Comparison of ENCODE assay signal across 8 cellular contexts in the genomic region with DNA sequence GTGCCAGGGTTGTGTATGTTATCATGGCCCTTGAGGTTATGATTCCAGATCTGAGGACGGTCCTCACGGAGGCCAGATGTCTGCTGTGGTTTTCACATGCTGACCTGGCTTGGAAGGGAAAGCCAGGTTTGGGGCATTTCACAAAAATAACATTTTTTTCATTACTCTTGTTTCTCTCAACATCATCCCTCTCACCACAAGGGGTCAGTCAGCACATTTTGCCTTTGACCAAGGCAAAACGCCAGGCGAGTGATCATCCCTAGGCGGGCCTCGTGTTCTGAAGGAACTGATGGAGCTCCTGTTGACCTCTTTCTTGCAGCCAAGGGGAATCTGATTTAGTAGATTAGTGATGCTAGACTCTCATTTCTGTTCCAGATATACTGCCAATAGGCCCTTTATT.
DNase-seq lines count a peak whose midpoint lies in the region; ATAC-seq and TF ChIP-seq lines count a peak whose summit lies in the region.

No MANE protein-coding gene starts in this region.

- TF ChIP-seq POLR2A in suprapubic skin (IDR thresholded peaks at IDR 0.05), result no peak

- POLR2A ChIA-PET in BJ (lab: Charles Lee), result no interaction called here

- WGBS in suprapubic skin, result 49% methylated on average over 6 of the region's 6 CpGs

- H3K27me3 ChIP-seq in BJ (ENCODE audit: control insufficient read depth, insufficient read depth, low read length) (no peaks in the 10 kb centered on the region), dorsolateral prefrontal cortex (no peaks in the 10 kb centered on the region), lower lobe of right lung (ENCODE audit: low read depth) (no peaks in the 10 kb centered on the region), suprapubic skin (no peaks in the 10 kb centered on the region)

- CTCF ChIA-PET in BJ (lab: Yijun Ruan, JAX), result interaction anchor here (0.6 to 6.1 kb wide), 14 partner anchors 9 to 284 kb away, joined by 3 to 87 read pairs (median 4); a partner anchor contains a TSS

- H3K4me3 ChIP-seq in BJ (ENCODE audit: low read depth, low read length), result no peak overlapping the region
- no peak overlapping the region for H3K4me3 ChIP-seq in dorsolateral prefrontal cortex
- H3K4me3 ChIP-seq in lower lobe of right lung, result no peak overlapping the region
- no peak overlapping the region for H3K4me3 ChIP-seq in suprapubic skin

- intact Hi-C loops in dorsolateral prefrontal cortex (cut with DNase I), result loop anchor here (1.0 to 2.0 kb wide), 2 partner anchors 136 kb away; no protein-coding TSS in a partner anchor
- intact Hi-C loops in lower lobe of right lung (cut with DNase I), result no loop called here

- TF ChIP-seq EP300 in suprapubic skin (IDR thresholded peaks at IDR 0.05), result no peak

- TF ChIP-seq CTCF in BJ (IDR thresholded peaks at IDR 0.05; ENCODE audit: insufficient read depth, low read depth, low read length) (peak; percentile 71), dorsolateral prefrontal cortex (IDR thresholded peaks at IDR 0.05 in 54 of 56, conservative IDR thresholded peaks at IDR 0.05 in 2 of 56; ENCODE audit: low read depth in 1 of 56, partially characterized antibody in 56 of 56) (peak in 54 of 56 donors; percentile 27 to 77 (median 62)), lower lobe of right lung (IDR thresholded peaks at IDR 0.05) (peak; percentile 40), suprapubic skin (IDR thresholded peaks at IDR 0.05) (no peak)

- H3K27ac ChIP-seq in dorsolateral prefrontal cortex, result no peak overlapping the region
- no peak overlapping the region for H3K27ac ChIP-seq in lower lobe of right lung
- H3K27ac ChIP-seq in suprapubic skin, result no peak overlapping the region

- ATAC-seq in GM19023 (IDR thresholded peaks at IDR 0.05; ENCODE audit: unreplicated experiment) (peak; percentile 52), lower lobe of right lung (peak; percentile 48 to 56), GM18517 (IDR thresholded peaks at IDR 0.05; ENCODE audit: unreplicated experiment) (no peak)

- DNase-seq in BJ (ENCODE audit: low read depth) (no peak), NOMO-1 (lab: John Stamatoyannopoulos, UW; ENCODE audit: unreplicated experiment in 2 of 2) (peak; percentile 56 to 72), dorsolateral prefrontal cortex (peak in 5 of 10 donors; percentile 39 to 62 (median 53)), lower lobe of right lung (peak; percentile 59), SHP77 treated with DMSO at 0.1 percent for 48 hours (lab: John Stamatoyannopoulos, UW) (no peak), suprapubic skin (ENCODE audit: low spot score in 2 of 2) (no peak)

- H3K9me3 ChIP-seq in lower lobe of right lung, result no peaks in the 10 kb centered on the region
- no peaks in the 10 kb centered on the region for H3K9me3 ChIP-seq in suprapubic skin

- H3K4me1 ChIP-seq in lower lobe of right lung (no peaks in the 10 kb centered on the region), suprapubic skin (no peaks in the 10 kb centered on the region)

- H3K36me3 ChIP-seq in BJ (ENCODE audit: control insufficient read depth, insufficient read depth, low read length), result no peaks in the 10 kb centered on the region
- H3K36me3 ChIP-seq in lower lobe of right lung, result no peaks in the 10 kb centered on the region
- H3K36me3 ChIP-seq in suprapubic skin, result no peaks in the 10 kb centered on the region

Comparison
In these comparisons a context has a peak if more than half of its experiments do, and no peak if none do; other contexts are left out.
1. DNase-seq: peak in NOMO-1 (2 of 2) and lower lobe of right lung (single experiment); none in BJ (single experiment), SHP77 treated with DMSO at 0.1 percent for 48 hours (single experiment) and suprapubic skin (0 of 2).
2. CTCF ChIP-seq: peak in BJ (single experiment), dorsolateral prefrontal cortex (54 of 56) and lower lobe of right lung (single experiment); none in suprapubic skin (0 of 2).